ENCODE assay signal across 11 cellular contexts in genomic region chr9:128654481-128654880, GRCh38. TPM values are rescaled to one million over a fixed set of nuclear protein-coding genes. Genes with fewer than 3 reads are reported as not detected.
DNase-seq lines count a peak whose midpoint lies in the region; ATAC-seq and TF ChIP-seq lines count a peak whose summit lies in the region.
"Had no signal": no experiment of that assay in that cellular context is flagged by ENCODE, and none has a peak within 500 bp of the region (broad histone marks: within the 10 kb centered on the region; RNA-seq: fewer than 3 reads in every experiment).

No MANE protein-coding gene starts in this region.

- H3K9me3 Mint-ChIP-seq in activated CD4-positive, alpha-beta memory T cell treated with anti-CD3 and anti-CD28 coated beads for 36 hours, result no peaks in the 10 kb centered on the region
- H3K9me3 Mint-ChIP-seq in naive thymus-derived CD4-positive, alpha-beta T cell, result no peaks in the 10 kb centered on the region

- H3K4me1 ChIP-seq in BLaER1 treated with 17β-estradiol and CSF1 and Interleukin-3, amounts not matched to agents 10 nM and 100 nM, result peaks cover 0 to 23% (median 18%) of the 10 kb centered on the region in 10 experiments; a peak in 16 of 20 replicates
- peaks cover 22% of the 10 kb centered on the region for H3K4me1 ChIP-seq in DOHH2 (ENCODE audit: control insufficient read depth, low read length)
- H3K4me1 ChIP-seq in naive thymus-derived CD4-positive, alpha-beta T cell (ENCODE audit: control insufficient read depth in 2 of 2, insufficient read depth in 2 of 2, low read length in 2 of 2), result peaks cover 3 to 9% of the 10 kb centered on the region in 2 donors
- peaks cover 0 to 18% (median 3%) of the 10 kb centered on the region in 4 donors for H3K4me1 ChIP-seq in tibial nerve

- no peaks in the 10 kb centered on the region for H3K27me3 Mint-ChIP-seq in activated CD4-positive, alpha-beta memory T cell treated with anti-CD3 and anti-CD28 coated beads for 36 hours
- H3K27me3 Mint-ChIP-seq in naive thymus-derived CD4-positive, alpha-beta T cell, result no peaks in the 10 kb centered on the region

- no peak overlapping the region for H3K27ac ChIP-seq in BLaER1 treated with 17β-estradiol and CSF1 and Interleukin-3, amounts not matched to agents 10 nM and 100 nM
- H3K27ac ChIP-seq in DOHH2 (ENCODE audit: low read depth, low read length) (0 out of 2 replicates have a peak overlapping the region, but pooled peaks have one; percentile 15), tibial nerve (no peak overlapping the region), substantia nigra (ENCODE audit: low read depth, low read length, poor library complexity, severe bottlenecking) (no peak overlapping the region)
- no peak overlapping the region for H3K27ac ChIP-seq in naive thymus-derived CD4-positive, alpha-beta T cell (ENCODE audit: low read depth, low read length)

- peak overlapping the region in 7 of 11 experiments; percentile 16 to 76 (median 36); a peak in 10 of 22 replicates for H3K4me2 ChIP-seq in BLaER1 treated with 17β-estradiol and CSF1 and Interleukin-3, amounts not matched to agents 10 nM and 100 nM
- H3K4me2 ChIP-seq in DOHH2 (ENCODE audit: low read length), result peak overlapping the region; percentile 52

- TF ChIP-seq POLR2A in tibial nerve (IDR thresholded peaks at IDR 0.05), result no peak

- no peaks in the 10 kb centered on the region for H3K36me3 Mint-ChIP-seq in activated CD4-positive, alpha-beta memory T cell treated with anti-CD3 and anti-CD28 coated beads for 36 hours
- H3K36me3 Mint-ChIP-seq in naive thymus-derived CD4-positive, alpha-beta T cell, result peaks cover 0 to 1% (median 0%) of the 10 kb centered on the region in 5 donors

- peak overlapping the region in 5 of 11 experiments; percentile 21 to 39 (median 23); a peak in 4 of 22 replicates for H3K9ac ChIP-seq in BLaER1 treated with 17β-estradiol and CSF1 and Interleukin-3, amounts not matched to agents 10 nM and 100 nM

- CTCF ChIA-PET in activated CD4-positive, alpha-beta memory T cell treated with anti-CD3 and anti-CD28 coated beads for 36 hours (lab: Charles Lee), result interaction anchor here (1.2 kb wide), 1 partner anchor 164 kb away, joined by 4 read pairs; the partner anchor contains the start of gene ENDOG
- CTCF ChIA-PET in naive thymus-derived CD4-positive, alpha-beta T cell (lab: Charles Lee), result no interaction called here

- H3K27me3 ChIP-seq in BLaER1 treated with 17β-estradiol and CSF1 and Interleukin-3, amounts not matched to agents 10 nM and 100 nM, result no peaks in the 10 kb centered on the region
- H3K27me3 ChIP-seq in DOHH2 (ENCODE audit: control insufficient read depth, low read length), result no peaks in the 10 kb centered on the region
- no peaks in the 10 kb centered on the region for H3K27me3 ChIP-seq in naive thymus-derived CD4-positive, alpha-beta T cell (ENCODE audit: control insufficient read depth in 2 of 2, insufficient read depth in 2 of 2, low read length in 2 of 2)
- H3K27me3 ChIP-seq in tibial nerve, result no peaks in the 10 kb centered on the region

- H3F3A ChIP-seq in DOHH2 (ENCODE audit: control insufficient read depth, insufficient read depth), result peaks cover 4% of the 10 kb centered on the region; the same call in 1 of the 2 replicates

- WGBS in tibial nerve, 2 donors, result 100% methylated on average over 1 of the region's 1 CpG

- no peaks in the 10 kb centered on the region for H3K9me2 ChIP-seq in DOHH2 (replicated peaks; ENCODE audit: control insufficient read depth, low read length)

- H3K36me3 ChIP-seq in BLaER1 treated with 17β-estradiol and CSF1 and Interleukin-3, amounts not matched to agents 10 nM and 100 nM, result peaks cover 0 to 15% (median 0%) of the 10 kb centered on the region in 11 experiments; a peak in 2 of 22 replicates
- H3K36me3 ChIP-seq in DOHH2 (ENCODE audit: control insufficient read depth, low read length), result peaks cover 14% of the 10 kb centered on the region
- H3K36me3 ChIP-seq in naive thymus-derived CD4-positive, alpha-beta T cell (ENCODE audit: control insufficient read depth in 2 of 3, insufficient read depth in 3 of 3, low read length in 3 of 3), result peaks cover 0 to 3% (median 0%) of the 10 kb centered on the region in 3 experiments
- no peaks in the 10 kb centered on the region for H3K36me3 ChIP-seq in tibial nerve

- intact Hi-C loops in activated CD4-positive, alpha-beta memory T cell treated with anti-CD3 and anti-CD28 coated beads for 36 hours (cut with micrococcal nuclease), result no loop called here
- intact Hi-C loops in naive thymus-derived CD4-positive, alpha-beta T cell (cut with micrococcal nuclease), result no loop called here

- TF ChIP-seq EP300 in tibial nerve (IDR thresholded peaks at IDR 0.05), result no peak

- H3K27ac Mint-ChIP-seq in activated CD4-positive, alpha-beta memory T cell treated with anti-CD3 and anti-CD28 coated beads for 36 hours, result no peak overlapping the region
- H3K27ac Mint-ChIP-seq in naive thymus-derived CD4-positive, alpha-beta T cell, result peak overlapping the region in 4 of 9 donors; percentile 5 to 70 (median 50)

- peak overlapping the region; percentile 38 for H3K4me3 Mint-ChIP-seq in activated CD4-positive, alpha-beta memory T cell treated with anti-CD3 and anti-CD28 coated beads for 36 hours
- H3K4me3 Mint-ChIP-seq in naive thymus-derived CD4-positive, alpha-beta T cell, result peak overlapping the region in 7 of 10 donors; percentile 5 to 91 (median 49)

- H3K9me3 ChIP-seq in BLaER1 treated with 17β-estradiol and CSF1 and Interleukin-3, amounts not matched to agents 10 nM and 100 nM (replicated peaks in 1 of 11), result no peaks in the 10 kb centered on the region
- H3K9me3 ChIP-seq in DOHH2 (ENCODE audit: control insufficient read depth, insufficient read depth, low read length) (no peaks in the 10 kb centered on the region), tibial nerve (no peaks in the 10 kb centered on the region)
- H3K9me3 ChIP-seq in naive thymus-derived CD4-positive, alpha-beta T cell (ENCODE audit: control insufficient read depth in 2 of 3, low read length in 3 of 3), result no peaks in the 10 kb centered on the region

- no peaks in the 10 kb centered on the region for H4K20me1 ChIP-seq in BLaER1 treated with 17β-estradiol and CSF1 and Interleukin-3, amounts not matched to agents 10 nM and 100 nM
- no peaks in the 10 kb centered on the region for H4K20me1 ChIP-seq in DOHH2 (ENCODE audit: control insufficient read depth, insufficient read depth, low read depth, low read length)

- TF ChIP-seq CTCF in DOHH2 (IDR thresholded peaks at IDR 0.05; ENCODE audit: low read depth, low read length, poor library complexity, severe bottlenecking), result no peak
- TF ChIP-seq CTCF in tibial nerve (IDR thresholded peaks at IDR 0.05), result no peak

- peaks cover 7% of the 10 kb centered on the region for H3K4me1 Mint-ChIP-seq in activated CD4-positive, alpha-beta memory T cell treated with anti-CD3 and anti-CD28 coated beads for 36 hours (ENCODE audit: low read depth)
- peaks cover 0 to 14% (median 7%) of the 10 kb centered on the region in 7 donors for H3K4me1 Mint-ChIP-seq in naive thymus-derived CD4-positive, alpha-beta T cell

- peaks cover 13% of the 10 kb centered on the region for H3K79me2 ChIP-seq in DOHH2 (ENCODE audit: control insufficient read depth, low read length)

- DNase-seq in activated CD4-positive, alpha-beta memory T cell treated with anti-CD3 and anti-CD28 coated beads for 36 hours, result no peak
- no peak for DNase-seq in naive thymus-derived CD4-positive, alpha-beta T cell
- no peak for DNase-seq in tibial nerve (ENCODE audit: low spot score in 2 of 2)
- no peak for DNase-seq in substantia nigra (lab: John Stamatoyannopoulos, UW)
- DNase-seq: SIG-M5; stimulated activated CD4-positive, alpha-beta T cell treated with anti-CD3 and anti-CD28 coated beads, Interleukin-4, amount 100 ng/mL, for 4 hours had no signal

- H3K4me3 ChIP-seq in BLaER1 treated with 17β-estradiol and CSF1 and Interleukin-3, amounts not matched to agents 10 nM and 100 nM, result no peak overlapping the region
- H3K4me3 ChIP-seq in DOHH2 (ENCODE audit: low read length), result peak overlapping the region; percentile 42
- H3K4me3 ChIP-seq in naive thymus-derived CD4-positive, alpha-beta T cell (ENCODE audit: low read length), result no peak overlapping the region
- H3K4me3 ChIP-seq in tibial nerve, result no peak overlapping the region
- H3K4me3 ChIP-seq: lung had no signal

- POLR2A ChIA-PET in activated CD4-positive, alpha-beta memory T cell treated with anti-CD3 and anti-CD28 coated beads for 36 hours (lab: Charles Lee), result interaction anchor here (1.3 kb wide), 1 partner anchor 35 kb away, joined by 3 read pairs; the partner anchor contains the start of gene SET
- POLR2A ChIA-PET in naive thymus-derived CD4-positive, alpha-beta T cell (lab: Charles Lee), result interaction anchor here (0.6 to 0.8 kb wide), 2 partner anchors 112 to 142 kb away, joined by 3 read pairs; no protein-coding TSS in a partner anchor

- no peak for ATAC-seq in naive thymus-derived CD4-positive, alpha-beta T cell
- ATAC-seq in HG02623 (IDR thresholded peaks at IDR 0.05; ENCODE audit: unreplicated experiment) (no peak), GM18870 (IDR thresholded peaks at IDR 0.05; ENCODE audit: unreplicated experiment) (no peak)

RNA-seq across cellular contexts. Expression of gene DYNC2I2, which starts 2.2 kb away (rescaled TPM):
- 10 to 100 TPM; 44.9 to 45.2 TPM for total RNA-seq in activated CD4-positive, alpha-beta memory T cell treated with anti-CD3 and anti-CD28 coated beads for 36 hours
- 10 to 100 TPM in 1 of 5 experiments, 1 to 10 TPM in 4; 2.5 to 41.7 (median 3.8) TPM for total RNA-seq in naive thymus-derived CD4-positive, alpha-beta T cell
- polyA plus RNA-seq in naive thymus-derived CD4-positive, alpha-beta T cell, result 1 to 10 TPM; 1.4 to 2.5 TPM
- 100 to 1,000 TPM in 3 of 4 donors, 10 to 100 TPM in 1; 53.8 to 117 (median 111) TPM for total RNA-seq in tibial nerve

RNA-seq across cellular contexts. Expression of gene SET, which starts 34.5 kb away (rescaled TPM):
- total RNA-seq in activated CD4-positive, alpha-beta memory T cell treated with anti-CD3 and anti-CD28 coated beads for 36 hours, result 100 to 1,000 TPM; 578 to 592 TPM
- total RNA-seq in naive thymus-derived CD4-positive, alpha-beta T cell, result 100 to 1,000 TPM; 222 to 488 (median 270) TPM
- polyA plus RNA-seq in naive thymus-derived CD4-positive, alpha-beta T cell, result 100 to 1,000 TPM; 133 to 200 TPM
- 100 to 1,000 TPM; 143 to 156 (median 145) TPM for total RNA-seq in tibial nerve

RNA-seq across cellular contexts. Expression of gene PKN3, which starts 47.8 kb away (rescaled TPM):
- 10 to 100 TPM; 10.4 to 11.4 TPM for total RNA-seq in activated CD4-positive, alpha-beta memory T cell treated with anti-CD3 and anti-CD28 coated beads for 36 hours
- 10 to 100 TPM in 1 of 5 experiments, 1 to 10 TPM in 4; 1.1 to 11.7 (median 1.6) TPM for total RNA-seq in naive thymus-derived CD4-positive, alpha-beta T cell
- 1 to 10 TPM in 1 of 2 donors, under 1 TPM in 1; 0.93 to 1.1 TPM for polyA plus RNA-seq in naive thymus-derived CD4-positive, alpha-beta T cell
- 10 to 100 TPM in 2 of 4 donors, 1 to 10 TPM in 2; 6.6 to 17.1 (median 8.9) TPM for total RNA-seq in tibial nerve
